1 cellular context compared by ENCODE assay signal in genomic region chr21:33313183-33313582, GRCh38.
TF ChIP-seq lines count a peak whose summit lies in the region.

No MANE protein-coding gene starts in this region.

TF ChIP-seq in GM12878, 131 proteins besides CTCF, POLR2A, EP300 and RAD21:
- TF ChIP-seq, protein P1, sequence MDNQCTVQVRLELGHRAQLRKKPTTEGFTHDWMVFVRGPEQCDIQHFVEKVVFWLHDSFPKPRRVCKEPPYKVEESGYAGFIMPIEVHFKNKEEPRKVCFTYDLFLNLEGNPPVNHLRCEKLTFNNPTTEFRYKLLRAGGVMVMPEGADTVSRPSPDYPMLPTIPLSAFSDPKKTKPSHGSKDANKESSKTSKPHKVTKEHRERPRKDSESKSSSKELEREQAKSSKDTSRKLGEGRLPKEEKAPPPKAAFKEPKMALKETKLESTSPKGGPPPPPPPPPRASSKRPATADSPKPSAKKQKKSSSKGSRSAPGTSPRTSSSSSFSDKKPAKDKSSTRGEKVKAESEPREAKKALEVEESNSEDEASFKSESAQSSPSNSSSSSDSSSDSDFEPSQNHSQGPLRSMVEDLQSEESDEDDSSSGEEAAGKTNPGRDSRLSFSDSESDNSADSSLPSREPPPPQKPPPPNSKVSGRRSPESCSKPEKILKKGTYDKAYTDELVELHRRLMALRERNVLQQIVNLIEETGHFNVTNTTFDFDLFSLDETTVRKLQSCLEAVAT (IDR thresholded peaks at IDR 0.05) = no peak
- TF ChIP-seq YBX1 (IDR thresholded peaks at IDR 0.05) = no peak
- TF ChIP-seq ZNF217 (IDR thresholded peaks at IDR 0.05) = no peak
- TF ChIP-seq, protein P2, sequence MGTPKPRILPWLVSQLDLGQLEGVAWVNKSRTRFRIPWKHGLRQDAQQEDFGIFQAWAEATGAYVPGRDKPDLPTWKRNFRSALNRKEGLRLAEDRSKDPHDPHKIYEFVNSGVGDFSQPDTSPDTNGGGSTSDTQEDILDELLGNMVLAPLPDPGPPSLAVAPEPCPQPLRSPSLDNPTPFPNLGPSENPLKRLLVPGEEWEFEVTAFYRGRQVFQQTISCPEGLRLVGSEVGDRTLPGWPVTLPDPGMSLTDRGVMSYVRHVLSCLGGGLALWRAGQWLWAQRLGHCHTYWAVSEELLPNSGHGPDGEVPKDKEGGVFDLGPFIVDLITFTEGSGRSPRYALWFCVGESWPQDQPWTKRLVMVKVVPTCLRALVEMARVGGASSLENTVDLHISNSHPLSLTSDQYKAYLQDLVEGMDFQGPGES (IDR thresholded peaks at IDR 0.05) = no peak
- peak; percentile 35; the same call in 1 of the 2 replicates for TF ChIP-seq SPI1 (IDR thresholded peaks at IDR 0.05; ENCODE audit: borderline replicate concordance, insufficient read depth, low read depth, low read length)
- peak; percentile 12 for TF ChIP-seq PBX3 (IDR thresholded peaks at IDR 0.05; ENCODE audit: insufficient replicate concordance, low read depth, low read length)
- TF ChIP-seq, protein P3, sequence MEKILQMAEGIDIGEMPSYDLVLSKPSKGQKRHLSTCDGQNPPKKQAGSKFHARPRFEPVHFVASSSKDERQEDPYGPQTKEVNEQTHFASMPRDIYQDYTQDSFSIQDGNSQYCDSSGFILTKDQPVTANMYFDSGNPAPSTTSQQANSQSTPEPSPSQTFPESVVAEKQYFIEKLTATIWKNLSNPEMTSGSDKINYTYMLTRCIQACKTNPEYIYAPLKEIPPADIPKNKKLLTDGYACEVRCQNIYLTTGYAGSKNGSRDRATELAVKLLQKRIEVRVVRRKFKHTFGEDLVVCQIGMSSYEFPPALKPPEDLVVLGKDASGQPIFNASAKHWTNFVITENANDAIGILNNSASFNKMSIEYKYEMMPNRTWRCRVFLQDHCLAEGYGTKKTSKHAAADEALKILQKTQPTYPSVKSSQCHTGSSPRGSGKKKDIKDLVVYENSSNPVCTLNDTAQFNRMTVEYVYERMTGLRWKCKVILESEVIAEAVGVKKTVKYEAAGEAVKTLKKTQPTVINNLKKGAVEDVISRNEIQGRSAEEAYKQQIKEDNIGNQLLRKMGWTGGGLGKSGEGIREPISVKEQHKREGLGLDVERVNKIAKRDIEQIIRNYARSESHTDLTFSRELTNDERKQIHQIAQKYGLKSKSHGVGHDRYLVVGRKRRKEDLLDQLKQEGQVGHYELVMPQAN (conservative IDR thresholded peaks at IDR 0.05) = no peak
- TF ChIP-seq FOXK2 (IDR thresholded peaks at IDR 0.05) = no peak
- TF ChIP-seq IKZF2 (IDR thresholded peaks at IDR 0.05) = no peak
- no peak for TF ChIP-seq ZNF274 (IDR thresholded peaks at IDR 0.05; ENCODE audit: insufficient read depth, insufficient read length)
- peak; percentile 85 for TF ChIP-seq TCF12 (IDR thresholded peaks at IDR 0.05; ENCODE audit: low read depth, low read length)
- TF ChIP-seq, protein P4, sequence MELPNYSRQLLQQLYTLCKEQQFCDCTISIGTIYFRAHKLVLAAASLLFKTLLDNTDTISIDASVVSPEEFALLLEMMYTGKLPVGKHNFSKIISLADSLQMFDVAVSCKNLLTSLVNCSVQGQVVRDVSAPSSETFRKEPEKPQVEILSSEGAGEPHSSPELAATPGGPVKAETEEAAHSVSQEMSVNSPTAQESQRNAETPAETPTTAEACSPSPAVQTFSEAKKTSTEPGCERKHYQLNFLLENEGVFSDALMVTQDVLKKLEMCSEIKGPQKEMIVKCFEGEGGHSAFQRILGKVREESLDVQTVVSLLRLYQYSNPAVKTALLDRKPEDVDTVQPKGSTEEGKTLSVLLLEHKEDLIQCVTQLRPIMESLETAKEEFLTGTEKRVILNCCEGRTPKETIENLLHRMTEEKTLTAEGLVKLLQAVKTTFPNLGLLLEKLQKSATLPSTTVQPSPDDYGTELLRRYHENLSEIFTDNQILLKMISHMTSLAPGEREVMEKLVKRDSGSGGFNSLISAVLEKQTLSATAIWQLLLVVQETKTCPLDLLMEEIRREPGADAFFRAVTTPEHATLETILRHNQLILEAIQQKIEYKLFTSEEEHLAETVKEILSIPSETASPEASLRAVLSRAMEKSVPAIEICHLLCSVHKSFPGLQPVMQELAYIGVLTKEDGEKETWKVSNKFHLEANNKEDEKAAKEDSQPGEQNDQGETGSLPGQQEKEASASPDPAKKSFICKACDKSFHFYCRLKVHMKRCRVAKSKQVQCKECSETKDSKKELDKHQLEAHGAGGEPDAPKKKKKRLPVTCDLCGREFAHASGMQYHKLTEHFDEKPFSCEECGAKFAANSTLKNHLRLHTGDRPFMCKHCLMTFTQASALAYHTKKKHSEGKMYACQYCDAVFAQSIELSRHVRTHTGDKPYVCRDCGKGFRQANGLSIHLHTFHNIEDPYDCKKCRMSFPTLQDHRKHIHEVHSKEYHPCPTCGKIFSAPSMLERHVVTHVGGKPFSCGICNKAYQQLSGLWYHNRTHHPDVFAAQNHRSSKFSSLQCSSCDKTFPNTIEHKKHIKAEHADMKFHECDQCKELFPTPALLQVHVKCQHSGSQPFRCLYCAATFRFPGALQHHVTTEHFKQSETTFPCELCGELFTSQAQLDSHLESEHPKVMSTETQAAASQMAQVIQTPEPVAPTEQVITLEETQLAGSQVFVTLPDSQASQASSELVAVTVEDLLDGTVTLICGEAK (IDR thresholded peaks at IDR 0.05; ENCODE audit: borderline replicate concordance) = no peak
- peak; percentile 79; the same call in 1 of the 2 replicates for TF ChIP-seq TCF3 (IDR thresholded peaks at IDR 0.05; ENCODE audit: borderline replicate concordance, insufficient read depth, low read depth, low read length)
